1 cellular context compared by ENCODE assay signal in the genomic region with DNA sequence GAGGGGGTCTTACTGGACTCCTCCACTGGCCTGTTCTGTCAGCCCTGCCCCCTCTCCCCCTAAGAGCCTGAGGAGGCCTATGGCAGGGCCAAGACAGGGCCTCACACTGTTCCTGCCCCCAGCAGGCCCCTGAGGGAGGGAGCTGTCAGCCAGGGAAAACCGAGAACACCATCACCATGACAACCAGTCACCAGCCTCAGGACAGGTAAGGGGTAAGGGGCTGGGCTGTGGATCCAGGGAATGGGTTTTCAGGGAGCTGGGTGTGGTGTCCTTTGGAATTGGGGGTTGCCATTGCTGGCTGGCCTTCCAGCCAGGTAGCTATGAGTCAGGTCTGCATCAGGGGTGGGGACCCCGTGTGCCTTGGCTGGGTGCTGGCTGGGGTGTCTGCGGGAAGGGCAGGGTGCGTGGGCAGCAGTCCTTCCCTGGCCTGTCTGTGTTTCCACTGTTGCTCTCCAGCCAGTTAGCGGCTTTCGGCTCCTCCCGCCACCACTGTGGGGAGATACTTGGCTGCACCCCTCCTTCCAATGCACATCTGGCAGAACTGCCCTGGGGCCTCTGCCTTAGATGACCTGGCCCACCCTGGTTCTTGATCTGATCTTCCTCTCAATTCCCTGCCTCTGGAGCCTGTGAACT.
TF ChIP-seq lines count a peak whose summit lies in the region.

No MANE protein-coding gene starts in this region.

TF ChIP-seq in H1, 55 proteins besides CTCF, POLR2A, EP300 and RAD21:
- peak in 1 of 2 experiments; percentile 58; a peak in 1 of 4 replicates for TF ChIP-seq SIN3A (conservative IDR thresholded peaks at IDR 0.05 in 1 of 2, IDR thresholded peaks at IDR 0.05 in 1 of 2; ENCODE audit: low read depth in 1 of 2, low read length in 2 of 2)
- TF ChIP-seq JUND (IDR thresholded peaks at IDR 0.05; ENCODE audit: low read length) = no peak
